ENCODE assay signal across 21 cellular contexts in the genomic region with DNA sequence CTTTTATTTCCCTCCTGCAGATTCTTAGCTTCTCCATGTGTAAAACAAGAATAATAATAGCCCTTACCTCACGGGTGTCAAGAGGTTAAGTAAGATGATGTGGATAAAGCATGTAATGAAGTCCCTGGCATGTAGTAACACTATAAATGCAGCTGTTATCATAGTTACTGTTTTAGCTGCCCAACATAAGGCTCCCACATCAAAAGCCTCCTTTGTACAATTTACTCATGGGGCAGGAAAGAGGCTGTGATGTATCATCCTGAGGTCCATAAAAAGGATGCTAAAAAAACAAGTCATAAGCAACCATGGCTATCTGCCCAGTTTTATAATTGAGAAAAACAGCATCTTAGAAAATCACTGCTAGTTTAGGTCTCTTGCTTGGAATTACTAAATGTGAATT.
"Had no signal": no experiment of that assay in that cellular context is flagged by ENCODE, and none has a peak within 500 bp of the region (broad histone marks: within the 10 kb centered on the region; RNA-seq: fewer than 3 reads in every experiment).

No MANE protein-coding gene starts in this region.

- H3K4me1 Mint-ChIP-seq: activated B cell treated with CpG ODN at 0.5 μM for 24 hours; activated CD4-positive, alpha-beta T cell treated with anti-CD3 and anti-CD28 coated beads, Interleukin-2, amount 10 ng/mL, durations not matched to agents 24 days and 14 days; immature natural killer cell had no signal

- H3K9me3 Mint-ChIP-seq: activated B cell treated with CpG ODN at 0.5 μM for 24 hours; activated CD4-positive, alpha-beta T cell treated with anti-CD3 and anti-CD28 coated beads, Interleukin-2, amount 10 ng/mL, durations not matched to agents 24 days and 14 days; activated T-helper 1 cell treated with anti-CD3 and anti-CD28 coated beads, Interleukin-12 subunit alpha, Interleukin-12 subunit beta, Interleukin-2, Interleukin-4 antibody, amounts not matched to agents 30 ng/mL and 10 ng/mL and 1 ng/mL, durations not matched to agents 14 hours and 24 hours and 36 hours; dendritic cell treated with granulocyte-macrophage colony-stimulating factor and Interleukin-4, amounts not matched to agents 40 ng/mL and 50 ng/mL, for 4 days; immature natural killer cell; neural progenitor cell; T-helper 2 cell treated with Interferon-gamma antibody and Interleukin-4, amounts not matched to agents 5 μg/mL and 100 μg/mL, for 36 hours had no signal

- H3K9ac ChIP-seq: neural progenitor cell had no signal

- H3K36me3 ChIP-seq: neural progenitor cell, sigmoid colon, stomach, thoracic aorta, upper lobe of right lung had no signal

- H3K36me3 Mint-ChIP-seq: immature natural killer cell, neural progenitor cell had no signal

- DNase-seq: activated B cell treated with CpG ODN at 0.5 μM for 24 hours; activated CD4-positive, alpha-beta T cell treated with anti-CD3 and anti-CD28 coated beads, Interleukin-2, amount 10 ng/mL, durations not matched to agents 24 days and 14 days; activated CD8-positive, alpha-beta memory T cell treated with anti-CD3 and anti-CD28 coated beads, Interleukin-2, amount 50 U/mL, for 48 hours; activated naive CD4-positive, alpha-beta T cell treated with Interleukin-2 at 50 U/mL for 16 hours; aorta; effector memory CD4-positive, alpha-beta T cell; head of caudate nucleus; immature natural killer cell; midbrain; psoas muscle; sigmoid colon; stimulated activated CD4-positive, alpha-beta T cell treated with anti-CD3 and anti-CD28 coated beads, Interleukin-1b, Interleukin-23, amount 100 ng/mL, for 48 hours; stomach; upper lobe of right lung had no signal

- H3K4me2 ChIP-seq: neural progenitor cell had no signal

- H3K4me1 ChIP-seq: neural progenitor cell, psoas muscle, sigmoid colon, stomach, upper lobe of right lung had no signal

- ATAC-seq: psoas muscle, upper lobe of right lung had no signal

- H3K9me3 ChIP-seq: psoas muscle, sigmoid colon, stomach, thoracic aorta, upper lobe of right lung had no signal

- H3K4me3 Mint-ChIP-seq: activated B cell treated with CpG ODN at 0.5 μM for 24 hours; activated CD4-positive, alpha-beta T cell treated with anti-CD3 and anti-CD28 coated beads, Interleukin-2, amount 10 ng/mL, durations not matched to agents 24 days and 14 days; activated T-helper 1 cell treated with anti-CD3 and anti-CD28 coated beads, Interleukin-12 subunit alpha, Interleukin-12 subunit beta, Interleukin-2, Interleukin-4 antibody, amounts not matched to agents 30 ng/mL and 10 ng/mL and 1 ng/mL, durations not matched to agents 14 hours and 24 hours and 36 hours; dendritic cell treated with granulocyte-macrophage colony-stimulating factor and Interleukin-4, amounts not matched to agents 40 ng/mL and 50 ng/mL, for 4 days; immature natural killer cell; neural progenitor cell; T-helper 2 cell treated with Interferon-gamma antibody and Interleukin-4, amounts not matched to agents 5 μg/mL and 100 μg/mL, for 36 hours had no signal

- H3K27ac ChIP-seq: neural progenitor cell, psoas muscle, sigmoid colon, stomach, thoracic aorta, upper lobe of right lung had no signal

- H3K27me3 ChIP-seq: neural progenitor cell, sigmoid colon, stomach, upper lobe of right lung had no signal

- H3K27ac Mint-ChIP-seq: activated B cell treated with CpG ODN at 0.5 μM for 24 hours; activated CD4-positive, alpha-beta T cell treated with anti-CD3 and anti-CD28 coated beads, Interleukin-2, amount 10 ng/mL, durations not matched to agents 24 days and 14 days; activated T-helper 1 cell treated with anti-CD3 and anti-CD28 coated beads, Interleukin-12 subunit alpha, Interleukin-12 subunit beta, Interleukin-2, Interleukin-4 antibody, amounts not matched to agents 30 ng/mL and 10 ng/mL and 1 ng/mL, durations not matched to agents 14 hours and 24 hours and 36 hours; dendritic cell treated with granulocyte-macrophage colony-stimulating factor and Interleukin-4, amounts not matched to agents 40 ng/mL and 50 ng/mL, for 4 days; immature natural killer cell; neural progenitor cell; T-helper 2 cell treated with Interferon-gamma antibody and Interleukin-4, amounts not matched to agents 5 μg/mL and 100 μg/mL, for 36 hours had no signal

- H3K4me3 ChIP-seq: lung, neural progenitor cell, psoas muscle, sigmoid colon, stomach, thoracic aorta, upper lobe of right lung had no signal

- H2AFZ ChIP-seq: neural progenitor cell had no signal

- FAIRE-seq: frontal cortex had no signal

- H3K27me3 Mint-ChIP-seq: activated B cell treated with CpG ODN at 0.5 μM for 24 hours; dendritic cell treated with granulocyte-macrophage colony-stimulating factor and Interleukin-4, amounts not matched to agents 40 ng/mL and 50 ng/mL, for 4 days had no signal
